In the genomic region with DNA sequence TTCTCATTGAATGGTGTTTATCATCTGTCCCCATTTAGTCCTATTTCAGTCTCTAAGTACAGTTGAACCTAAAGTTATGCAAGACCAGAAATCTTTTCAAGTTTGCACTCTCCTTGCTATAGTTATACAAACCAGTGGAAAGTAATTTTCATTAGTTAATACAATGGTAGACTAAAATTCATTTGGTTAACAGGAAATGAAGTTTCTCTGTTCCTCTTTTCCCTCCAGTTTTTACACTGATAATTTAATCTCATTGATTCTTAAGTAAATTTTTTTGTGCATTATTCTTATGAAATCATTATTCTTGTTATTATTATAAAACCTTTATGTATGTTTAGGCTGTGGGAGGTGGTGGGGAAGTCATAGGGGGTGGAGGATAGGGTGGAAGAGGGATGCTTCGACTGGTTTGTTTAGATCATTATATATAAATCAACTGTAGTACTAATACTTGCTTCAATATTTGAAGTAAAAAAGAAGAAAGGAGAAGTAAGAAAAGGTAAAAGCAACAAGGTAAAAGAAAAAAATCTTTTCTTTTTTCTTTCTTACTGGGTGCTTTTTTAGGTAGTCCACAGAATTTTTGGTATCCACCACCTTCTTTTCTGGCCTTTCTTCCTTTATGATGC, we compare ENCODE assay signal across 14 cellular contexts.
DNase-seq lines count a peak whose midpoint lies in the region; ATAC-seq, FAIRE-seq and TF ChIP-seq lines count a peak whose summit lies in the region.
"Had no signal": no experiment of that assay in that cellular context is flagged by ENCODE, and none has a peak within 500 bp of the region (broad histone marks: within the 10 kb centered on the region; RNA-seq: fewer than 3 reads in every experiment).

No MANE protein-coding gene starts in this region.

- peak overlapping the region; percentile 55 for H3K4me2 ChIP-seq in OCI-LY7 (ENCODE audit: low read length)

- H2AFZ ChIP-seq in OCI-LY7 (ENCODE audit: low read length): peak overlapping the region; percentile 56; the same call in 1 of the 2 replicates

- H3K27me3 Mint-ChIP-seq in activated CD8-positive, alpha-beta T cell treated with anti-CD3 and anti-CD28 coated beads for 36 hours: no peaks in the 10 kb centered on the region

- CTCF ChIA-PET in OCI-LY7 (lab: Charles Lee; ENCODE audit: unreplicated experiment): no interaction called here
- CTCF ChIA-PET in activated CD8-positive, alpha-beta T cell treated with anti-CD3 and anti-CD28 coated beads for 36 hours (lab: Charles Lee): no interaction called here

- H3K9me2 ChIP-seq in OCI-LY7 (ENCODE audit: insufficient read depth, low read length): no peaks in the 10 kb centered on the region

- H3K4me3 ChIP-seq in OCI-LY7 (ENCODE audit: low read depth, low read length, poor library complexity, severe bottlenecking): peak overlapping the region; percentile 34
- H3K4me3 ChIP-seq in pancreas: no peak overlapping the region

- DNase-seq in OCI-LY7 (ENCODE audit: low spot score): peak; percentile 47
- no peak for DNase-seq in substantia nigra (lab: John Stamatoyannopoulos, UW)
- no peak for DNase-seq in activated CD8-positive, alpha-beta T cell treated with anti-CD3 and anti-CD28 coated beads for 36 hours
- DNase-seq in activated CD4-positive, alpha-beta T cell treated with anti-CD3 and anti-CD28 coated beads for 48 hours: no peak
- DNase-seq in pancreas: no peak
- DNase-seq: central memory CD4-positive, alpha-beta T cell; immature natural killer cell; NCI-H2107; nephron progenitor cell had no signal

- H3K36me3 ChIP-seq in OCI-LY7 (ENCODE audit: insufficient read depth, low read length) (no peaks in the 10 kb centered on the region), pancreas (no peaks in the 10 kb centered on the region)

- no peak overlapping the region for H3K27ac Mint-ChIP-seq in activated CD8-positive, alpha-beta T cell treated with anti-CD3 and anti-CD28 coated beads for 36 hours
- H3K27ac Mint-ChIP-seq: activated T-helper 1 cell treated with anti-CD3 and anti-CD28 coated beads, Interleukin-12 subunit alpha, Interleukin-12 subunit beta, Interleukin-2, Interleukin-4 antibody, amounts not matched to agents 30 ng/mL and 10 ng/mL and 1 ng/mL, durations not matched to agents 14 hours and 24 hours and 36 hours; immature natural killer cell; nephron progenitor cell; stimulated activated effector memory CD8-positive, alpha-beta T cell treated with anti-CD3 and anti-CD28 coated beads, Interleukin-12 subunit alpha, Interleukin-12 subunit beta, amount 100 ng/mL, for 72 hours had no signal

- H3K4me3 Mint-ChIP-seq in activated CD8-positive, alpha-beta T cell treated with anti-CD3 and anti-CD28 coated beads for 36 hours: no peak overlapping the region
- H3K4me3 Mint-ChIP-seq: activated T-helper 1 cell treated with anti-CD3 and anti-CD28 coated beads, Interleukin-12 subunit alpha, Interleukin-12 subunit beta, Interleukin-2, Interleukin-4 antibody, amounts not matched to agents 30 ng/mL and 10 ng/mL and 1 ng/mL, durations not matched to agents 14 hours and 24 hours and 36 hours; immature natural killer cell; nephron progenitor cell; stimulated activated effector memory CD8-positive, alpha-beta T cell treated with anti-CD3 and anti-CD28 coated beads, Interleukin-12 subunit alpha, Interleukin-12 subunit beta, amount 100 ng/mL, for 72 hours had no signal

- 39 to 40% methylated on average over 1 of the region's 1 CpG for WGBS in pancreas, 2 donors

- no peak for TF ChIP-seq CTCF in OCI-LY7 (conservative IDR thresholded peaks at IDR 0.05; ENCODE audit: low read length)
- TF ChIP-seq CTCF in activated CD8-positive, alpha-beta T cell treated with anti-CD3 and anti-CD28 coated beads for 36 hours (IDR thresholded peaks at IDR 0.05): no peak
- no peak for TF ChIP-seq CTCF in pancreas (IDR thresholded peaks at IDR 0.05)

- intact Hi-C loops in OCI-LY7 (cut with micrococcal nuclease; ENCODE audit: unreplicated experiment): loop anchor here (2.0 kb wide), 1 partner anchor 44 kb away; a partner anchor contains a TSS
- intact Hi-C loops in activated CD8-positive, alpha-beta T cell treated with anti-CD3 and anti-CD28 coated beads for 36 hours (cut with micrococcal nuclease): no loop called here
- intact Hi-C loops in pancreas (cut with DNase I): no loop called here

- H4K20me1 ChIP-seq in OCI-LY7 (ENCODE audit: insufficient read depth, low read length): no peaks in the 10 kb centered on the region

- H3K9me3 Mint-ChIP-seq in activated CD8-positive, alpha-beta T cell treated with anti-CD3 and anti-CD28 coated beads for 36 hours: no peaks in the 10 kb centered on the region
- H3K9me3 Mint-ChIP-seq: activated T-helper 1 cell treated with anti-CD3 and anti-CD28 coated beads, Interleukin-12 subunit alpha, Interleukin-12 subunit beta, Interleukin-2, Interleukin-4 antibody, amounts not matched to agents 30 ng/mL and 10 ng/mL and 1 ng/mL, durations not matched to agents 14 hours and 24 hours and 36 hours; immature natural killer cell; nephron progenitor cell; stimulated activated effector memory CD8-positive, alpha-beta T cell treated with anti-CD3 and anti-CD28 coated beads, Interleukin-12 subunit alpha, Interleukin-12 subunit beta, amount 100 ng/mL, for 72 hours had no signal

- no peaks in the 10 kb centered on the region for H3K27me3 ChIP-seq in pancreas

- no peaks in the 10 kb centered on the region for H3K9me3 ChIP-seq in OCI-LY7 (ENCODE audit: low read length)
- no peaks in the 10 kb centered on the region for H3K9me3 ChIP-seq in pancreas

- no peak for FAIRE-seq in pancreas (lab: Jason Lieb, UNC)

- H3K4me1 ChIP-seq in OCI-LY7 (ENCODE audit: insufficient read depth, low read length, poor library complexity, severe bottlenecking): peaks cover 46% of the 10 kb centered on the region
- no peaks in the 10 kb centered on the region for H3K4me1 ChIP-seq in pancreas

- H3K27ac ChIP-seq in OCI-LY7 (ENCODE audit: low read depth, low read length, poor library complexity, severe bottlenecking) (peak overlapping the region; percentile 78), substantia nigra (ENCODE audit: low read depth, low read length, poor library complexity, severe bottlenecking) (no peak overlapping the region), pancreas (no peak overlapping the region)

- ATAC-seq in GM18867 (IDR thresholded peaks at IDR 0.05; ENCODE audit: unreplicated experiment) (peak; percentile 77), GM21526 (IDR thresholded peaks at IDR 0.05; ENCODE audit: low FRiP score, unreplicated experiment) (peak; percentile 76), HG03064 (IDR thresholded peaks at IDR 0.05; ENCODE audit: low read depth, unreplicated experiment) (peak; percentile 84), pancreas (no peak)
- no peak for ATAC-seq in activated CD8-positive, alpha-beta T cell treated with anti-CD3 and anti-CD28 coated beads for 36 hours
- ATAC-seq: stimulated activated effector memory CD8-positive, alpha-beta T cell treated with anti-CD3 and anti-CD28 coated beads, Interleukin-12 subunit alpha, Interleukin-12 subunit beta, amount 100 ng/mL, for 72 hours had no signal

- no peaks in the 10 kb centered on the region for H3K36me3 Mint-ChIP-seq in activated CD8-positive, alpha-beta T cell treated with anti-CD3 and anti-CD28 coated beads for 36 hours (ENCODE audit: low read depth)
- H3K36me3 Mint-ChIP-seq: immature natural killer cell; stimulated activated effector memory CD8-positive, alpha-beta T cell treated with anti-CD3 and anti-CD28 coated beads, Interleukin-12 subunit alpha, Interleukin-12 subunit beta, amount 100 ng/mL, for 72 hours had no signal

- no peaks in the 10 kb centered on the region for H3K4me1 Mint-ChIP-seq in activated CD8-positive, alpha-beta T cell treated with anti-CD3 and anti-CD28 coated beads for 36 hours (ENCODE audit: low read depth)
- H3K4me1 Mint-ChIP-seq: immature natural killer cell; nephron progenitor cell; stimulated activated effector memory CD8-positive, alpha-beta T cell treated with anti-CD3 and anti-CD28 coated beads, Interleukin-12 subunit alpha, Interleukin-12 subunit beta, amount 100 ng/mL, for 72 hours had no signal

- POLR2A ChIA-PET in OCI-LY7 (lab: Charles Lee): interaction anchor here (0.9 to 1.5 kb wide), 2 partner anchors 10 to 14 kb away, joined by 3 to 5 read pairs; no protein-coding TSS in a partner anchor
- POLR2A ChIA-PET in activated CD8-positive, alpha-beta T cell treated with anti-CD3 and anti-CD28 coated beads for 36 hours (lab: Charles Lee): no interaction called here

- no TSS peak for BruUV-seq in OCI-LY7 (replicated peaks; lab: Mats Ljungman, UMichigan)

- no peaks in the 10 kb centered on the region for H3K79me2 ChIP-seq in OCI-LY7 (ENCODE audit: insufficient read depth, low read depth, low read length)

Comparison
In these comparisons a context has a peak if more than half of its experiments do, and no peak if none do; other contexts are left out.
1. ATAC-seq: peak in GM18867 (single experiment), GM21526 (single experiment) and HG03064 (single experiment); none in activated CD8-positive, alpha-beta T cell treated with anti-CD3 and anti-CD28 coated beads for 36 hours (single experiment) and pancreas (0 of 4).